In the genomic region with DNA sequence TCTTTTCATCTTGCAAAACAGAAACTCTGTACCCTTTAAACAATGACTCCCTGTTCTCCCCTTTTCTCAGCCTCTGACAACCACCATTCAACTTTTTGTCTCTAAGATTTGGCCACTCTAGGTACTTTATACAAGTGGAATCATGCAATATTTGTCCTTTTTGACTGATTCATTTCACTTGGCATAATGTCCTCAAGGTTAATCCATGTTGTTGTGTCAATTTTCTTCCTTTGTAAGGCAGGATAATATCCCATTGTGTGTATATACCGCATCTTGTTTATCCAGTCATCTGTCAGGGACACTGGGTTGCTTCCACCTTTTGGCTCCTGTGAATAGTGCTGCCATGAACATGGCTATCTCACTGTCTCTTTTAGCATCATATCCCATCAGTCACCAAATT, we compare ENCODE assay signal across 1 cellular context.
TF ChIP-seq lines count a peak whose summit lies in the region.

No MANE protein-coding gene starts in this region.

TF ChIP-seq in HepG2, 621 proteins besides CTCF, POLR2A, EP300 and RAD21 (continued from another document and continues in another):
- TF ChIP-seq, protein P1, sequence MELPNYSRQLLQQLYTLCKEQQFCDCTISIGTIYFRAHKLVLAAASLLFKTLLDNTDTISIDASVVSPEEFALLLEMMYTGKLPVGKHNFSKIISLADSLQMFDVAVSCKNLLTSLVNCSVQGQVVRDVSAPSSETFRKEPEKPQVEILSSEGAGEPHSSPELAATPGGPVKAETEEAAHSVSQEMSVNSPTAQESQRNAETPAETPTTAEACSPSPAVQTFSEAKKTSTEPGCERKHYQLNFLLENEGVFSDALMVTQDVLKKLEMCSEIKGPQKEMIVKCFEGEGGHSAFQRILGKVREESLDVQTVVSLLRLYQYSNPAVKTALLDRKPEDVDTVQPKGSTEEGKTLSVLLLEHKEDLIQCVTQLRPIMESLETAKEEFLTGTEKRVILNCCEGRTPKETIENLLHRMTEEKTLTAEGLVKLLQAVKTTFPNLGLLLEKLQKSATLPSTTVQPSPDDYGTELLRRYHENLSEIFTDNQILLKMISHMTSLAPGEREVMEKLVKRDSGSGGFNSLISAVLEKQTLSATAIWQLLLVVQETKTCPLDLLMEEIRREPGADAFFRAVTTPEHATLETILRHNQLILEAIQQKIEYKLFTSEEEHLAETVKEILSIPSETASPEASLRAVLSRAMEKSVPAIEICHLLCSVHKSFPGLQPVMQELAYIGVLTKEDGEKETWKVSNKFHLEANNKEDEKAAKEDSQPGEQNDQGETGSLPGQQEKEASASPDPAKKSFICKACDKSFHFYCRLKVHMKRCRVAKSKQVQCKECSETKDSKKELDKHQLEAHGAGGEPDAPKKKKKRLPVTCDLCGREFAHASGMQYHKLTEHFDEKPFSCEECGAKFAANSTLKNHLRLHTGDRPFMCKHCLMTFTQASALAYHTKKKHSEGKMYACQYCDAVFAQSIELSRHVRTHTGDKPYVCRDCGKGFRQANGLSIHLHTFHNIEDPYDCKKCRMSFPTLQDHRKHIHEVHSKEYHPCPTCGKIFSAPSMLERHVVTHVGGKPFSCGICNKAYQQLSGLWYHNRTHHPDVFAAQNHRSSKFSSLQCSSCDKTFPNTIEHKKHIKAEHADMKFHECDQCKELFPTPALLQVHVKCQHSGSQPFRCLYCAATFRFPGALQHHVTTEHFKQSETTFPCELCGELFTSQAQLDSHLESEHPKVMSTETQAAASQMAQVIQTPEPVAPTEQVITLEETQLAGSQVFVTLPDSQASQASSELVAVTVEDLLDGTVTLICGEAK (IDR thresholded peaks at IDR 0.05): no peak
- TF ChIP-seq, protein P1 (CRISPR knock-in tag; IDR thresholded peaks at IDR 0.05): no peak
- no peak for TF ChIP-seq FOXM1 (CRISPR knock-in tag; IDR thresholded peaks at IDR 0.05)
- peak; percentile 40; the same call in 1 of the 2 replicates for TF ChIP-seq TBX2 (CRISPR knock-in tag; IDR thresholded peaks at IDR 0.05; ENCODE audit: borderline replicate concordance)
- TF ChIP-seq, protein P2, sequence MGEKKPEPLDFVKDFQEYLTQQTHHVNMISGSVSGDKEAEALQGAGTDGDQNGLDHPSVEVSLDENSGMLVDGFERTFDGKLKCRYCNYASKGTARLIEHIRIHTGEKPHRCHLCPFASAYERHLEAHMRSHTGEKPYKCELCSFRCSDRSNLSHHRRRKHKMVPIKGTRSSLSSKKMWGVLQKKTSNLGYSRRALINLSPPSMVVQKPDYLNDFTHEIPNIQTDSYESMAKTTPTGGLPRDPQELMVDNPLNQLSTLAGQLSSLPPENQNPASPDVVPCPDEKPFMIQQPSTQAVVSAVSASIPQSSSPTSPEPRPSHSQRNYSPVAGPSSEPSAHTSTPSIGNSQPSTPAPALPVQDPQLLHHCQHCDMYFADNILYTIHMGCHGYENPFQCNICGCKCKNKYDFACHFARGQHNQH (CRISPR knock-in tag; IDR thresholded peaks at IDR 0.05): no peak
- peak; percentile 44 for TF ChIP-seq FOSL2 (CRISPR knock-in tag; IDR thresholded peaks at IDR 0.05)
- no peak for TF ChIP-seq MIXL1 (CRISPR knock-in tag; IDR thresholded peaks at IDR 0.05)
- TF ChIP-seq NCOA2 (CRISPR knock-in tag; IDR thresholded peaks at IDR 0.05): peak; percentile 62
- no peak for TF ChIP-seq ZNF720 (CRISPR knock-in tag; IDR thresholded peaks at IDR 0.05)
- TF ChIP-seq ZKSCAN1 (IDR thresholded peaks at IDR 0.05; ENCODE audit: low read length): no peak
- 0 out of 2 replicates have a peak, but pooled peaks have one; percentile 10 for TF ChIP-seq RARA (CRISPR knock-in tag; IDR thresholded peaks at IDR 0.05)
- TF ChIP-seq, protein P3, sequence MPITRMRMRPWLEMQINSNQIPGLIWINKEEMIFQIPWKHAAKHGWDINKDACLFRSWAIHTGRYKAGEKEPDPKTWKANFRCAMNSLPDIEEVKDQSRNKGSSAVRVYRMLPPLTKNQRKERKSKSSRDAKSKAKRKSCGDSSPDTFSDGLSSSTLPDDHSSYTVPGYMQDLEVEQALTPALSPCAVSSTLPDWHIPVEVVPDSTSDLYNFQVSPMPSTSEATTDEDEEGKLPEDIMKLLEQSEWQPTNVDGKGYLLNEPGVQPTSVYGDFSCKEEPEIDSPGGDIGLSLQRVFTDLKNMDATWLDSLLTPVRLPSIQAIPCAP (CRISPR knock-in tag; IDR thresholded peaks at IDR 0.05; ENCODE audit: low read depth): no peak
- no peak for TF ChIP-seq ZNF234 (CRISPR knock-in tag; conservative IDR thresholded peaks at IDR 0.05)
- TF ChIP-seq, protein P4, sequence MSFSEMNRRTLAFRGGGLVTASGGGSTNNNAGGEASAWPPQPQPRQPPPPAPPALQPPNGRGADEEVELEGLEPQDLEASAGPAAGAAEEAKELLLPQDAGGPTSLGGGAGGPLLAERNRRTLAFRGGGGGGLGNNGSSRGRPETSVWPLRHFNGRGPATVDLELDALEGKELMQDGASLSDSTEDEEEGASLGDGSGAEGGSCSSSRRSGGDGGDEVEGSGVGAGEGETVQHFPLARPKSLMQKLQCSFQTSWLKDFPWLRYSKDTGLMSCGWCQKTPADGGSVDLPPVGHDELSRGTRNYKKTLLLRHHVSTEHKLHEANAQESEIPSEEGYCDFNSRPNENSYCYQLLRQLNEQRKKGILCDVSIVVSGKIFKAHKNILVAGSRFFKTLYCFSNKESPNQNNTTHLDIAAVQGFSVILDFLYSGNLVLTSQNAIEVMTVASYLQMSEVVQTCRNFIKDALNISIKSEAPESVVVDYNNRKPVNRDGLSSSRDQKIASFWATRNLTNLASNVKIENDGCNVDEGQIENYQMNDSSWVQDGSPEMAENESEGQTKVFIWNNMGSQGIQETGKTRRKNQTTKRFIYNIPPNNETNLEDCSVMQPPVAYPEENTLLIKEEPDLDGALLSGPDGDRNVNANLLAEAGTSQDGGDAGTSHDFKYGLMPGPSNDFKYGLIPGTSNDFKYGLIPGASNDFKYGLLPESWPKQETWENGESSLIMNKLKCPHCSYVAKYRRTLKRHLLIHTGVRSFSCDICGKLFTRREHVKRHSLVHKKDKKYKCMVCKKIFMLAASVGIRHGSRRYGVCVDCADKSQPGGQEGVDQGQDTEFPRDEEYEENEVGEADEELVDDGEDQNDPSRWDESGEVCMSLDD (CRISPR knock-in tag; IDR thresholded peaks at IDR 0.05; ENCODE audit: borderline replicate concordance): no peak
- TF ChIP-seq NFKBIZ (CRISPR knock-in tag; IDR thresholded peaks at IDR 0.05): 0 out of 2 replicates have a peak, but pooled peaks have one; percentile 55
- TF ChIP-seq ZNF773 (CRISPR knock-in tag; IDR thresholded peaks at IDR 0.05; ENCODE audit: borderline replicate concordance): no peak
- TF ChIP-seq YEATS2 (CRISPR knock-in tag; IDR thresholded peaks at IDR 0.05; ENCODE audit: borderline replicate concordance): no peak
- TF ChIP-seq ZBTB3 (CRISPR knock-in tag; IDR thresholded peaks at IDR 0.05; ENCODE audit: borderline replicate concordance, low read depth): no peak
- no peak for TF ChIP-seq SOX6 (IDR thresholded peaks at IDR 0.05)
- TF ChIP-seq SOX6 (CRISPR knock-in tag; IDR thresholded peaks at IDR 0.05): peak; percentile 95
- TF ChIP-seq, protein P5, sequence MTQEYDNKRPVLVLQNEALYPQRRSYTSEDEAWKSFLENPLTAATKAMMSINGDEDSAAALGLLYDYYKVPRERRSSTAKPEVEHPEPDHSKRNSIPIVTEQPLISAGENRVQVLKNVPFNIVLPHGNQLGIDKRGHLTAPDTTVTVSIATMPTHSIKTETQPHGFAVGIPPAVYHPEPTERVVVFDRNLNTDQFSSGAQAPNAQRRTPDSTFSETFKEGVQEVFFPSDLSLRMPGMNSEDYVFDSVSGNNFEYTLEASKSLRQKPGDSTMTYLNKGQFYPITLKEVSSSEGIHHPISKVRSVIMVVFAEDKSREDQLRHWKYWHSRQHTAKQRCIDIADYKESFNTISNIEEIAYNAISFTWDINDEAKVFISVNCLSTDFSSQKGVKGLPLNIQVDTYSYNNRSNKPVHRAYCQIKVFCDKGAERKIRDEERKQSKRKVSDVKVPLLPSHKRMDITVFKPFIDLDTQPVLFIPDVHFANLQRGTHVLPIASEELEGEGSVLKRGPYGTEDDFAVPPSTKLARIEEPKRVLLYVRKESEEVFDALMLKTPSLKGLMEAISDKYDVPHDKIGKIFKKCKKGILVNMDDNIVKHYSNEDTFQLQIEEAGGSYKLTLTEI (CRISPR knock-in tag; conservative IDR thresholded peaks at IDR 0.05): no peak
- no peak for TF ChIP-seq KAT2B (IDR thresholded peaks at IDR 0.05; ENCODE audit: borderline replicate concordance, low read depth, low read length)
- TF ChIP-seq, protein P6, sequence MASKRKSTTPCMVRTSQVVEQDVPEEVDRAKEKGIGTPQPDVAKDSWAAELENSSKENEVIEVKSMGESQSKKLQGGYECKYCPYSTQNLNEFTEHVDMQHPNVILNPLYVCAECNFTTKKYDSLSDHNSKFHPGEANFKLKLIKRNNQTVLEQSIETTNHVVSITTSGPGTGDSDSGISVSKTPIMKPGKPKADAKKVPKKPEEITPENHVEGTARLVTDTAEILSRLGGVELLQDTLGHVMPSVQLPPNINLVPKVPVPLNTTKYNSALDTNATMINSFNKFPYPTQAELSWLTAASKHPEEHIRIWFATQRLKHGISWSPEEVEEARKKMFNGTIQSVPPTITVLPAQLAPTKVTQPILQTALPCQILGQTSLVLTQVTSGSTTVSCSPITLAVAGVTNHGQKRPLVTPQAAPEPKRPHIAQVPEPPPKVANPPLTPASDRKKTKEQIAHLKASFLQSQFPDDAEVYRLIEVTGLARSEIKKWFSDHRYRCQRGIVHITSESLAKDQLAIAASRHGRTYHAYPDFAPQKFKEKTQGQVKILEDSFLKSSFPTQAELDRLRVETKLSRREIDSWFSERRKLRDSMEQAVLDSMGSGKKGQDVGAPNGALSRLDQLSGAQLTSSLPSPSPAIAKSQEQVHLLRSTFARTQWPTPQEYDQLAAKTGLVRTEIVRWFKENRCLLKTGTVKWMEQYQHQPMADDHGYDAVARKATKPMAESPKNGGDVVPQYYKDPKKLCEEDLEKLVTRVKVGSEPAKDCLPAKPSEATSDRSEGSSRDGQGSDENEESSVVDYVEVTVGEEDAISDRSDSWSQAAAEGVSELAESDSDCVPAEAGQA (IDR thresholded peaks at IDR 0.05; ENCODE audit: low read depth): no peak
- TF ChIP-seq, protein P6 (CRISPR knock-in tag; IDR thresholded peaks at IDR 0.05; ENCODE audit: borderline replicate concordance): no peak
- peak; percentile 30; the same call in 1 of the 2 replicates for TF ChIP-seq FOXP1 (IDR thresholded peaks at IDR 0.05)
- peak; percentile 67 for TF ChIP-seq FOXP1 (CRISPR knock-in tag; IDR thresholded peaks at IDR 0.05)
- TF ChIP-seq MXI1 (IDR thresholded peaks at IDR 0.05; ENCODE audit: borderline replicate concordance, low read depth, low read length): no peak
- no peak for TF ChIP-seq GPN1 (CRISPR knock-in tag; IDR thresholded peaks at IDR 0.05; ENCODE audit: borderline replicate concordance)
- no peak for TF ChIP-seq ZNF839 (CRISPR knock-in tag; IDR thresholded peaks at IDR 0.05; ENCODE audit: borderline replicate concordance)
- TF ChIP-seq NR2C2 (CRISPR knock-in tag; IDR thresholded peaks at IDR 0.05; ENCODE audit: borderline replicate concordance): no peak
- no peak for TF ChIP-seq MTA1 (CRISPR knock-in tag; IDR thresholded peaks at IDR 0.05; ENCODE audit: borderline replicate concordance)
- TF ChIP-seq MIER3 (CRISPR knock-in tag; IDR thresholded peaks at IDR 0.05; ENCODE audit: borderline replicate concordance): 0 out of 2 replicates have a peak, but pooled peaks have one; percentile 4
- no peak for TF ChIP-seq ZNF652 (CRISPR knock-in tag; IDR thresholded peaks at IDR 0.05; ENCODE audit: borderline replicate concordance, low read depth)
- peak; percentile 71 for TF ChIP-seq CEBPG (CRISPR knock-in tag; IDR thresholded peaks at IDR 0.05)
- no peak for TF ChIP-seq ZSCAN30 (CRISPR knock-in tag; IDR thresholded peaks at IDR 0.05)
- no peak for TF ChIP-seq MBNL3 (CRISPR knock-in tag; conservative IDR thresholded peaks at IDR 0.05)
- peak; percentile 66; the same call in 1 of the 2 replicates for TF ChIP-seq HMG20A (CRISPR knock-in tag; IDR thresholded peaks at IDR 0.05; ENCODE audit: borderline replicate concordance)
